Comparison of ENCODE assay signal across 8 cellular contexts in the genomic region with DNA sequence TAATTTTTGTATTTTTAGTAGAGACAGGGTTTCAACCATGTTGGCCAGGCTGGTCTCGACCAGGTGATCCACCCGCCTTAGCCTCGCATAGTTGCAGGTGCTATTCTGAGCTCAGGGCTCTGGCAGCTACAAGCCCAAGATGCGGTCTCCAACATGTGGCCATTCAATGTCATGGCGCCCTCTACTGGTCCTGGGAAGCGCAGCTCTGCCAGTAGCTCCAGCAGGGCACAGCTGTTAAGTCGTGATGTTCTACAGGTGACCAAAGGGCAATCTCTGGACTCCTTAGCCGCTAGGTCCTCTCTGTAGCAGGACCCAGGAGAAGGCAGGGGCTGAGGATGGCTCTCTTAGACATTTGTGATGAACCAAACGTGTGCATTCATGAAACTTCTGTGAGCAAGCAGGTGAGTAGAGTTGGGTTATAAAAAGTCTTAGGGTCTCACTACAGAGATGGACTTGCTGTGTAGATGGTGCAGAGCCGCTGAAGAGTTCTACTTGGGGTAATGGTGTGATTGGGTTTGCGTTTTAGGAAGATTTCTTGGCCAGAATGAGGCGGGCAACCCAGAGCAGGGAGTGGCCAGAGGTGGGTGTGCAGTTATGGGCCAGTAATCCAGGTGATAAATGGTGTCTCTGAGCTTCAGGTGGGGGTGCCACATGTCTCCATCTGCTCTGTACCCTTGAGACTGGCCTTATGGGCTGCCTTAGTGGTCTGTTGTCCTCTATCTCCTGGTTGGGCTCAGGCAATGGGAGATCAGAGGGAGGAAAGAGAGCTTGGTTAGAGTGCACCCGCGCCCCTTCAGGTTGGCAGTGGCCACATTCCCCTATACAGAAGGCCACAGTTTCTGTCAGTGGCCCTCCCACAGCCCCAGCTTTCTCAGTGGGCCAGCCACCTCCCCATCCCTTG. TPM values are rescaled to one million over a fixed set of nuclear protein-coding genes. Genes with fewer than 3 reads are reported as not detected.
DNase-seq lines count a peak whose midpoint lies in the region; ATAC-seq and TF ChIP-seq lines count a peak whose summit lies in the region.

No MANE protein-coding gene starts in this region.

- 34% methylated on average over 11 to 14 of the region's 14 CpGs for WGBS in tibial nerve, 2 donors

- H3K4me1 ChIP-seq in tibial nerve: no peaks in the 10 kb centered on the region

- TF ChIP-seq CTCF in fibroblast of pulmonary artery (IDR thresholded peaks at IDR 0.05; ENCODE audit: low read length, missing control alignments) (peak; percentile 98), tibial nerve (IDR thresholded peaks at IDR 0.05) (peak; percentile 45 to 74 (median 59))

- H3K4me3 ChIP-seq in fibroblast of pulmonary artery (replicated peaks; ENCODE audit: low read depth, low read length) (no peak overlapping the region), tibial nerve (no peak overlapping the region)

- no peaks in the 10 kb centered on the region for H3K27me3 ChIP-seq in tibial nerve

- peak; percentile 91 for ATAC-seq in GM19438 (IDR thresholded peaks at IDR 0.05; ENCODE audit: low read depth, unreplicated experiment)

- H3K36me3 ChIP-seq in tibial nerve: no peaks in the 10 kb centered on the region

- peaks cover 0 to 22% (median 3%) of the 10 kb centered on the region in 4 donors for H3K9me3 ChIP-seq in tibial nerve

- no peak for TF ChIP-seq EP300 in tibial nerve (IDR thresholded peaks at IDR 0.05)

- H3K27ac ChIP-seq in tibial nerve: no peak overlapping the region

- peak; percentile 84 for DNase-seq in D341Med (ENCODE audit: low spot score)
- peak; percentile 91 for DNase-seq in HT-29 (ENCODE audit: low spot score)
- DNase-seq in OCI-M1 (lab: John Stamatoyannopoulos, UW): peak; percentile 85
- DNase-seq in activated T-cell treated with anti-CD3 and anti-CD28 coated beads, Interleukin-2, amount 50 U/mL, for 1 hour: peak; percentile 43
- DNase-seq in fibroblast of pulmonary artery (ENCODE audit: low read depth): peak; percentile 86
- peak in 49 of 56 donors; percentile 8 to 83 (median 40) for DNase-seq in nucleus accumbens (lab: John Stamatoyannopoulos, UW)
- peak; percentile 16 to 54 for DNase-seq in tibial nerve (ENCODE audit: low spot score in 2 of 2)

- TF ChIP-seq POLR2A in tibial nerve (IDR thresholded peaks at IDR 0.05): no peak

RNA-seq across cellular contexts. Expression of a gene that starts 31.0 kb away (rescaled TPM):
- not detected in 2 replicates for total RNA-seq in HT-29 (2014; rRNA removed; shearing (Covaris generic))
- total RNA-seq in tibial nerve: not detected

RNA-seq across cellular contexts. Expression of a gene that starts 35.8 kb away (rescaled TPM):
- not detected in 2 replicates for total RNA-seq in HT-29 (2014; rRNA removed; shearing (Covaris generic))
- total RNA-seq in tibial nerve: not detected

Comparison
In these comparisons a context has a peak if more than half of its experiments do, and no peak if none do; other contexts are left out.
1. DNase-seq: peak in every context shown above with its lines; median percentile 91 in HT-29; 86 in fibroblast of pulmonary artery; 85 in OCI-M1; 84 in D341Med; 43 in activated T-cell treated with anti-CD3 and anti-CD28 coated beads, Interleukin-2, amount 50 U/mL, for 1 hour; 40 in nucleus accumbens; 35 in tibial nerve.